16 cellular contexts compared by ENCODE assay signal in the genomic region with DNA sequence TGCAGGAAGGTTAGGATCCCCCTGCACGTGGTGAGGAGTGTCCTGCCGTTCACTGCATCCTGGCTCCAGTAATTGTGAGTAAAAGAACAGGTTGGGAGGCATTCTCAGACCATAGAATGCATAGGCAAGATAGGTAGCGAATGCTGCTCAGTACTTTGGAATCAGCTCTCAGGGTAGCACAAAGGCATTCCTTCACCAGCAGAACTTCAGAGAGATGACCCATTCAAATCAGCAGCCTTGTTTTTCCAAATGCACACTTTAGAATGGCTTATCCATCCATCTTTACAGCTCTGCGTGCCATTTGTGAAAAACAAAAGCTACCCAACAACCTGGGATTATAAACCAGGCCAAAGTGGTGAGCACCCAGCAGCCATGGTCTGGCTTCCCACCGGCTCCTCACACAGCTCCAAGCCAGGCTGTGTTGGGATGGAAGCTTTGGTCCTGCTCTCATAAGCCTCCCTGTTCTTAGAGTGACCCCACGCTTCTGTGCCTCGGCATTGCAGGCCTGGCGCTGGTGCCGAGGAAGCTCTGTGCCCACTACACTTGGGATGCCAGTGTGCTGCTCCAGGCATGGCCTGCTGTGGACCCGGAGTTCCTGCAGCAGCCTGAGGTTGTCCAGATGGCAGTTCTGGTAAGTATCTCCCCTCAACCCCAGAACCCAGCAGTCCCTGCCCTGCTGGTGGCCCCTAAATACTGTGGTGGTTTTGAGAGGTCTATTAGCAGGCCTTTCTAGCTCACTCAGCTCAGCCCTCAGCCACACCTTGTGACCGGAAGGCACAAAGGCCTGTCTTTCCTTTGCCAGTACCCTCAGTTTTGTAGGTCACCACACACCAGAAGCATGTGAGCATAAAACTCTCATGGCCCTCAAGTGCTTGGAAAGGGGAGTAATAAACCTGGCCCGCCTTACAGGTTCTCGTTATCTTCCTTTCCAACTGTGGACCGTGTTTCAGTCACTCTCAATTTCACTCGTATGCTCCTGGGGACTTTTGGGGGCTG. TPM values are rescaled to one million over a fixed set of nuclear protein-coding genes. Genes with fewer than 3 reads are reported as not detected.
A peak's percentile ranks its signal among the peaks of the same experiment; 100 is the strongest.
DNase-seq lines count a peak whose midpoint lies in the region; ATAC-seq and TF ChIP-seq lines count a peak whose summit lies in the region.
"Had no signal": no experiment of that assay in that cellular context is flagged by ENCODE, and none has a peak within 500 bp of the region (broad histone marks: within the 10 kb centered on the region; RNA-seq: fewer than 3 reads in every experiment).

No MANE protein-coding gene starts in this region.

- TF ChIP-seq CTCF in dorsolateral prefrontal cortex (IDR thresholded peaks at IDR 0.05 in 54 of 56, conservative IDR thresholded peaks at IDR 0.05 in 2 of 56; ENCODE audit: low read depth in 1 of 56, partially characterized antibody in 56 of 56) (peak in 48 of 56 donors; percentile 19 to 80 (median 45)), right atrium auricular region (IDR thresholded peaks at IDR 0.05) (no peak), natural killer cell (IDR thresholded peaks at IDR 0.05) (no peak), thyroid gland (IDR thresholded peaks at IDR 0.05) (no peak)

- WGBS in thyroid gland, 2 donors, result 73 to 76% methylated on average over 12 to 14 of the region's 15 CpGs

- peak in 1 of 2 donors; percentile 10 for TF ChIP-seq POLR2A in thyroid gland (IDR thresholded peaks at IDR 0.05)

- in situ Hi-C loops in G401 (cut with HindIII; ENCODE audit: low sequenced_read_pairs), result no loop called here

- peaks cover 0 to 42% of the 10 kb centered on the region in 2 donors for H3K4me1 ChIP-seq in right atrium auricular region
- peaks cover 11 to 17% of the 10 kb centered on the region in 2 donors for H3K4me1 ChIP-seq in thyroid gland

- DNase-seq in dorsolateral prefrontal cortex (peak in 2 of 10 donors; percentile 46 to 51), right atrium auricular region (ENCODE audit: low spot score) (no peak), natural killer cell (no peak), thyroid gland (peak; percentile 78 to 81), G401 (ENCODE audit: low spot score) (no peak)
- DNase-seq: DMS153, KBM-7, NCI-H146, NCI-H2107, NCI-H446 treated with DMSO at 0.1 percent for 48 hours, NCI-H748 treated with DMSO at 0.1 percent for 48 hours, PC-9, SK-N-SH had no signal

- no peaks in the 10 kb centered on the region for H3K9me3 Mint-ChIP-seq in natural killer cell

- no peaks in the 10 kb centered on the region for H3K27me3 Mint-ChIP-seq in natural killer cell (ENCODE audit: low read depth in 2 of 2)

- H3K27ac Mint-ChIP-seq in natural killer cell, result peak overlapping the region; percentile 71 to 78

- H3K4me1 Mint-ChIP-seq in natural killer cell, result peaks cover 28 to 47% of the 10 kb centered on the region in 2 donors

- H3K4me3 Mint-ChIP-seq in natural killer cell, result no peak overlapping the region

- H3K4me3 ChIP-seq in dorsolateral prefrontal cortex (no peak overlapping the region), right atrium auricular region (no peak overlapping the region), thyroid gland (replicated peaks in 1 of 3) (no peak overlapping the region)
- H3K4me3 ChIP-seq: BLaER1, PC-9 had no signal

- H3K36me3 Mint-ChIP-seq in natural killer cell, result no peaks in the 10 kb centered on the region

- H3K27ac ChIP-seq in dorsolateral prefrontal cortex (peak overlapping the region in 36 of 59 donors; percentile 6 to 75 (median 40)), right atrium auricular region (peak overlapping the region; percentile 50 to 68), thyroid gland (peak overlapping the region; percentile 63 to 81 (median 76))
- H3K27ac ChIP-seq: BLaER1, PC-9 had no signal

- H3K9me3 ChIP-seq in right atrium auricular region (no peaks in the 10 kb centered on the region), thyroid gland (no peaks in the 10 kb centered on the region)
- H3K9me3 ChIP-seq: BLaER1, SK-N-SH had no signal

- intact Hi-C loops in dorsolateral prefrontal cortex (cut with DNase I), result no loop called here
- intact Hi-C loops in natural killer cell (cut with micrococcal nuclease), result no loop called here
- intact Hi-C loops in thyroid gland (cut with DNase I), result no loop called here

- H3K27me3 ChIP-seq in dorsolateral prefrontal cortex (no peaks in the 10 kb centered on the region), right atrium auricular region (no peaks in the 10 kb centered on the region), thyroid gland (no peaks in the 10 kb centered on the region)

- H3K36me3 ChIP-seq in right atrium auricular region, result no peaks in the 10 kb centered on the region
- H3K36me3 ChIP-seq in thyroid gland, result no peaks in the 10 kb centered on the region

- peak in 1 of 3 donors; percentile 23 for ATAC-seq in natural killer cell
- ATAC-seq in GM18870 (IDR thresholded peaks at IDR 0.05; ENCODE audit: unreplicated experiment), result no peak
- ATAC-seq in HG03045 (IDR thresholded peaks at IDR 0.05; ENCODE audit: unreplicated experiment), result no peak

RNA-seq across cellular contexts. Expression of a gene that starts 52.9 kb away (rescaled TPM):
- 10 to 100 TPM in 48 of 120 experiments, 1 to 10 TPM in 72; 4.4 to 23.9 (median 9.4) TPM for total RNA-seq in dorsolateral prefrontal cortex
- total RNA-seq in right atrium auricular region, result 10 to 100 TPM; 15.8 to 19.4 TPM
- total RNA-seq in natural killer cell, result 10 to 100 TPM; 41.7 to 52.2 (median 48.6) TPM
- 10 to 100 TPM; 43.4 to 59.2 (median 52.1) TPM for total RNA-seq in thyroid gland
- total RNA-seq in G401 (2014; rRNA removed; shearing (Covaris generic)), result 10.0 and 23.0 TPM in 2 replicates

Comparison
In these comparisons a context has a peak if more than half of its experiments do, and no peak if none do; other contexts are left out.
1. DNase-seq: peak in thyroid gland (2 of 2); none in right atrium auricular region (single experiment), natural killer cell (single experiment) and G401 (single experiment).
2. CTCF ChIP-seq: peak in dorsolateral prefrontal cortex (48 of 56); none in right atrium auricular region (0 of 2), natural killer cell (single experiment) and thyroid gland (0 of 6).
3. Peak in every context shown above with its lines, with median percentiles within 50 percentile points of each other: H3K27ac ChIP-seq.